ENCODE assay signal across 32 cellular contexts in the genomic region with DNA sequence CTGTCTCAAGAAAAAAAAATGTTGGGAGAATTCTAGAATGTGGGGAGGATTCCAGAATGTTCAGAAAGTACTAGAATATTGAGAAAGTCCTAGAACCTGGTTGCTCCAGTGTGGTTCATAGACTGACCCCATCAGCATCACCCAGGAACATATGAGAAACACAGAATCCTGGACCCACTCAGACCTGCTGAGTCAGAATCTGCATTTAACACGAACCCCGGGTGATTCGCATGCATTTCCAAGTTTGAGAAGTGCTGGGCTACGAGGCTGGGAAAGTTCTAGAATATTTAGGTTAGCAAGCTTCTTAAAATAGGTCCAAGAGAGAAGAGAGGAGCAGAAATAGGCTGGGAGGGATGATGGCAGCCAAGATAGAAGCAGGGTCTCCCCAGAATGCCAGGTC. TPM values are rescaled to one million over a fixed set of nuclear protein-coding genes. Genes with fewer than 3 reads are reported as not detected.
"Had no signal": no experiment of that assay in that cellular context is flagged by ENCODE, and none has a peak within 500 bp of the region (broad histone marks: within the 10 kb centered on the region; RNA-seq: fewer than 3 reads in every experiment).

No MANE protein-coding gene starts in this region.

- H3K4me3 ChIP-seq: ascending aorta, psoas muscle, sigmoid colon, smooth muscle cell, stomach, tibial nerve had no signal

- ATAC-seq: effector memory CD8-positive, alpha-beta T cell; psoas muscle; stimulated activated naive B cell treated with anti-CD40 and anti-IgM and Interleukin-4, amounts not matched to agents 10 μg/mL and 1 μg/mL and 100 μg/mL, for 72 hours had no signal

- H3K36me3 ChIP-seq: brain microvascular endothelial cell had no signal

- H2AFZ ChIP-seq: parathyroid adenoma had no signal

- DNase-seq: activated CD4-positive, CD25-positive, alpha-beta regulatory T cell treated with anti-CD3 and anti-CD28 coated beads, Interleukin-2, amount 50 U/mL, for 72 hours; activated CD8-positive, alpha-beta memory T cell treated with anti-CD3 and anti-CD28 coated beads, Interleukin-2, amount 50 U/mL, for 4 hours; activated T-cell treated with anti-CD3 and anti-CD28 coated beads, Interleukin-2, amount 50 U/mL, for 24 hours; brain microvascular endothelial cell; cortex of kidney; effector memory CD8-positive, alpha-beta T cell; foreskin fibroblast; head of caudate nucleus; hippocampal formation; naive B cell; nucleus accumbens; stimulated activated CD4-positive, alpha-beta T cell treated with anti-CD3 and anti-CD28 coated beads, Interleukin-1b, Interleukin-23, amount 100 ng/mL, for 48 hours; stimulated activated CD4-positive, alpha-beta T cell treated with anti-CD3 and anti-CD28 coated beads, Interleukin-4, amount 100 ng/mL, for 4 hours; stimulated activated CD8-positive, alpha-beta memory T cell treated with anti-CD3 and anti-CD28 coated beads, Interleukin-4, amount 100 ng/mL, for 48 hours; stimulated activated naive B cell treated with anti-CD40 and anti-IgM and Interleukin-4, amounts not matched to agents 10 μg/mL and 1 μg/mL and 100 μg/mL, for 72 hours; stomach; T-helper 2 cell had no signal

- H3K27ac ChIP-seq: ascending aorta, brain microvascular endothelial cell, parathyroid adenoma, psoas muscle, sigmoid colon, stomach, tibial nerve had no signal

- H3K4me3 Mint-ChIP-seq: activated naive CD8-positive, alpha-beta T cell; activated T-cell treated with anti-CD3 and anti-CD28 coated beads, Interleukin-2, amount 50 U/mL, for 24 hours; effector memory CD8-positive, alpha-beta T cell; mesothelial cell of epicardium; naive B cell; neural crest cell; stimulated activated naive B cell treated with anti-CD40 and anti-IgM and Interleukin-4, amounts not matched to agents 10 μg/mL and 1 μg/mL and 100 μg/mL, for 72 hours had no signal

- H3K4me2 ChIP-seq: smooth muscle cell had no signal

- H3K27ac Mint-ChIP-seq: activated naive CD8-positive, alpha-beta T cell; activated T-cell treated with anti-CD3 and anti-CD28 coated beads, Interleukin-2, amount 50 U/mL, for 24 hours; mesothelial cell of epicardium; stimulated activated naive B cell treated with anti-CD40 and anti-IgM and Interleukin-4, amounts not matched to agents 10 μg/mL and 1 μg/mL and 100 μg/mL, for 72 hours had no signal

- H3K79me2 ChIP-seq: parathyroid adenoma had no signal

- H3K9me3 Mint-ChIP-seq: activated T-cell treated with anti-CD3 and anti-CD28 coated beads, Interleukin-2, amount 50 U/mL, for 24 hours; effector memory CD8-positive, alpha-beta T cell; mesothelial cell of epicardium; naive B cell; neural crest cell; stimulated activated naive B cell treated with anti-CD40 and anti-IgM and Interleukin-4, amounts not matched to agents 10 μg/mL and 1 μg/mL and 100 μg/mL, for 72 hours had no signal

- H3K27me3 Mint-ChIP-seq: activated naive CD8-positive, alpha-beta T cell; activated T-cell treated with anti-CD3 and anti-CD28 coated beads, Interleukin-2, amount 50 U/mL, for 24 hours had no signal

- H3K27me3 ChIP-seq: ascending aorta, brain microvascular endothelial cell, sigmoid colon, stomach, tibial nerve had no signal

- H3K36me3 Mint-ChIP-seq: activated naive CD8-positive, alpha-beta T cell; naive B cell had no signal

- H3K9me3 ChIP-seq: ascending aorta, psoas muscle, sigmoid colon, stomach, tibial nerve had no signal

- H3K9ac ChIP-seq: parathyroid adenoma had no signal

RNA-seq across cellular contexts. Expression of a gene that starts 30.6 kb away (rescaled TPM):
- total RNA-seq: ascending aorta, cardiac septum, chondrocyte, endothelial cell of umbilical vein, fibroblast of lung, lower leg skin, psoas muscle, smooth muscle cell, tibial nerve had no signal
- polyA plus RNA-seq: endothelial cell of umbilical vein, fibroblast of lung, keratinocyte, smooth muscle cell had no signal

RNA-seq across cellular contexts. Expression of a gene that starts 32.0 kb away (rescaled TPM):
- total RNA-seq: endothelial cell of umbilical vein, fibroblast of lung had no signal
